ENCODE assay signal across 12 cellular contexts in the genomic region with DNA sequence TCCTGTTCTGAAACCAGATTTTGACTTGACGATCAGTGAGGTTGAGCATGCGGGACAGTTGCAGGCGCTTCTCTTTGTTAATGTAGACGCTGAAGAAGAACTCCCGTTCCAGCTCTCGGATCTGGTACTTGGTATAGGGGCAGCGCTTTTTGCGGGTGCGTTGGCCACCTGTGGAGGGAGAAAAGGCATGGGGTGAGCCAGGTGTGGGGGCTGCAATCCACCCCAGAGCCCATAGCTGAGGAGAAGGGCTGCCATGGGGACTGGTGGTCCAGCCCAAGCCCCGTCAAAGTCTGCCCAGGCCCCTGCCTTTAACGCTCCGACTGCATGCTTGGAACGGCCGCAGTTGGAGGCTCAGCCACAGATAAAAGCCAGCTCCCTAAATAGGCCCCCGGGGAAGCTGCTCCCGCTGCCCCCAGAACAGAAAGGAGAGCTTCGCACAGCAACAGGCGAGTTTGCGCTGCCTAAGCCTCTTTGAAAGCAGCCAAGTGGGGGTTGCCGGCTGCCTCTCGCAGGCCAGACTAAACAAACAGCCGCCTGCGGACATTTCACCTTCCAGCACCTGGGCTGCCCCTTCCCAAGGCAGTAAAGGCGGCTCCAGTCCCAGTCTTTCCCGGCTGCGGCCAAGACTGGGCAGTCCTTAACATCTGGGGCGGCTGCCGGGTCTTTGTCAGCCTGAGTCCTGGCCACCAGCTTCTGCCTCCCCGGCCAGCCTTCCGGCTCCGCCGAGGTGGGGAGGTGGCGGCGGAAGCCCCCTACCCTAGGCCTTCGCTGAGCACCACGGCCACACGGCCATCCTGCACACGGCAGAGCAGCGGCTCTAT. TPM values are rescaled to one million over a fixed set of nuclear protein-coding genes. Genes with fewer than 3 reads are reported as not detected.
DNase-seq lines count a peak whose midpoint lies in the region; ATAC-seq and TF ChIP-seq lines count a peak whose summit lies in the region.
"Had no signal": no experiment of that assay in that cellular context is flagged by ENCODE, and none has a peak within 500 bp of the region (broad histone marks: within the 10 kb centered on the region; RNA-seq: fewer than 3 reads in every experiment).

No MANE protein-coding gene starts in this region.

- DNase-seq in breast epithelium (ENCODE audit: low spot score in 2 of 2) (peak in 1 of 2 donors; percentile 38), MCF 10A (ENCODE audit: unreplicated experiment) (no peak), SW480 (ENCODE audit: low spot score) (peak; percentile 37), right lobe of liver (peak in 2 of 3 donors; percentile 38 to 42), transverse colon (peak; percentile 20), NCI-H2029 treated with DMSO at 0.1 percent for 48 hours (lab: John Stamatoyannopoulos, UW) (no peak), amygdala (lab: John Stamatoyannopoulos, UW) (no peak)
- DNase-seq: activated gamma-delta T cell, heart right ventricle, NCI-H226 had no signal

- ATAC-seq in right lobe of liver, result no peak
- no peak for ATAC-seq in GM18870 (IDR thresholded peaks at IDR 0.05; ENCODE audit: unreplicated experiment)
- ATAC-seq: heart right ventricle had no signal

- TF ChIP-seq CTCF in breast epithelium (IDR thresholded peaks at IDR 0.05) (no peak), MCF 10A (IDR thresholded peaks at IDR 0.05; ENCODE audit: unreplicated experiment) (no peak), right lobe of liver (IDR thresholded peaks at IDR 0.05) (no peak), transverse colon (IDR thresholded peaks at IDR 0.05) (no peak)

- H3K27me3 ChIP-seq in breast epithelium, result peaks cover 16 to 91% of the 10 kb centered on the region in 2 donors
- peaks cover 46 to 86% of the 10 kb centered on the region in 2 donors for H3K27me3 ChIP-seq in right lobe of liver
- H3K27me3 ChIP-seq in transverse colon, result peaks cover 49% of the 10 kb centered on the region

- peaks cover 14% of the 10 kb centered on the region for H3K4me1 Mint-ChIP-seq in MCF 10A (ENCODE audit: insufficient read depth, unreplicated experiment)

- H3K4me3 Mint-ChIP-seq in MCF 10A (ENCODE audit: unreplicated experiment), result no peak overlapping the region

- intact Hi-C loops in breast epithelium (cut with DNase I; ENCODE audit: low total_unique reads), result no loop called here
- intact Hi-C loops in MCF 10A (cut with micrococcal nuclease), result no loop called here
- intact Hi-C loops in right lobe of liver (cut with DNase I), result no loop called here
- intact Hi-C loops in transverse colon (cut with DNase I; ENCODE audit: low total_unique reads), result no loop called here

- 8% methylated on average over 19 of the region's 39 CpGs for WGBS in right lobe of liver (ENCODE audit: insufficient coverage, low coverage, low lambda C conversion rate, missing lambda C conversion rate)
- WGBS in transverse colon (ENCODE audit: low coverage in 1 of 2), 2 donors, result 7 to 50% methylated on average over 1 to 36 of the region's 39 CpGs

- H3K4me3 ChIP-seq in breast epithelium (peak overlapping the region; percentile 39 to 55 (median 54)), right lobe of liver (no peak overlapping the region), transverse colon (peak overlapping the region; percentile 56 to 79 (median 70))

- CTCF ChIA-PET in MCF 10A (lab: Yijun Ruan, JAX), result interaction anchor here (2.6 kb wide), 1 partner anchor 13 kb away, joined by 8 read pairs; no protein-coding TSS in a partner anchor

- BruUV-seq in MCF 10A (replicated peaks; lab: Mats Ljungman, UMichigan), result no TSS peak

- H3K9me3 ChIP-seq in breast epithelium, result no peaks in the 10 kb centered on the region
- no peaks in the 10 kb centered on the region for H3K9me3 ChIP-seq in right lobe of liver
- H3K9me3 ChIP-seq in transverse colon, result no peaks in the 10 kb centered on the region
- H3K9me3 ChIP-seq: heart right ventricle had no signal

- H3K27me3 Mint-ChIP-seq in MCF 10A (ENCODE audit: insufficient read depth, unreplicated experiment), result no peaks in the 10 kb centered on the region

- H3K4me1 ChIP-seq in breast epithelium (peaks cover 0 to 15% of the 10 kb centered on the region in 2 donors), right lobe of liver (peaks cover 0 to 16% (median 0%) of the 10 kb centered on the region in 4 donors), transverse colon (peaks cover 21 to 53% (median 42%) of the 10 kb centered on the region in 4 donors)

- H3K36me3 Mint-ChIP-seq in MCF 10A (ENCODE audit: insufficient read depth, unreplicated experiment), result no peaks in the 10 kb centered on the region

- no peak overlapping the region for H3K27ac ChIP-seq in breast epithelium
- no peak overlapping the region for H3K27ac ChIP-seq in right lobe of liver
- H3K27ac ChIP-seq in transverse colon, result peak overlapping the region; percentile 95 to 99 (median 98)

- no peak for TF ChIP-seq EP300 in transverse colon (IDR thresholded peaks at IDR 0.05; ENCODE audit: low read depth)

- H3K36me3 ChIP-seq in breast epithelium, result no peaks in the 10 kb centered on the region
- no peaks in the 10 kb centered on the region for H3K36me3 ChIP-seq in right lobe of liver
- H3K36me3 ChIP-seq in transverse colon, result no peaks in the 10 kb centered on the region
- H3K36me3 ChIP-seq: heart right ventricle had no signal

- H3K9me3 Mint-ChIP-seq in MCF 10A (ENCODE audit: unreplicated experiment), result no peaks in the 10 kb centered on the region

- TF ChIP-seq POLR2A in breast epithelium (IDR thresholded peaks at IDR 0.05) (no peak), right lobe of liver (IDR thresholded peaks at IDR 0.05) (no peak), transverse colon (IDR thresholded peaks at IDR 0.05) (no peak)

- POLR2A ChIA-PET in MCF 10A (lab: Yijun Ruan, JAX), result no interaction called here

- H3K27ac Mint-ChIP-seq in MCF 10A (ENCODE audit: low read depth, unreplicated experiment), result no peak overlapping the region

- in situ Hi-C loops in transverse colon (cut with MboI; ENCODE audit: low pct_ligation_motif_present in 1 of 4, low pct_unique_long_range_greater_than_20kb in 1 of 4, low sequenced_read_pairs in 3 of 4), result loop anchor here in 3 of 4 donors (10.0 to 25.0 kb wide), 2 partner anchors 1321 to 1328 kb away; no protein-coding TSS in a partner anchor

RNA-seq across cellular contexts. Expression of a gene that starts 2.0 kb away (rescaled TPM):
- total RNA-seq in breast epithelium, result 1 to 10 TPM in 1 of 3 donors, not detected in 2; 1.9 TPM
- 0.29 and 0.84 TPM in 2 replicates for total RNA-seq in MCF 10A (2022)
- not detected for total RNA-seq in right lobe of liver
- total RNA-seq in transverse colon, result 10 to 100 TPM in 1 of 4 donors, 1 to 10 TPM in 3; 4.5 to 21.3 (median 7.7) TPM
- total RNA-seq: heart right ventricle had no signal

RNA-seq across cellular contexts. Expression of a gene that starts 9.0 kb away (rescaled TPM):
- total RNA-seq in breast epithelium (10 to 100 TPM in 1 of 3 donors, 1 to 10 TPM in 2; 2.3 to 21.1 (median 5.2) TPM), MCF 10A (2022) (3.9 and 5.6 TPM in 2 replicates), right lobe of liver (not detected), transverse colon (10 to 100 TPM; 19.8 to 68.9 (median 36.4) TPM)

RNA-seq across cellular contexts. Expression of a gene that starts 16.8 kb away (rescaled TPM):
- total RNA-seq in breast epithelium, result under 1 TPM in 2 of 3 donors, not detected in 1; 0.16 to 0.33 TPM
- not detected in 2 replicates for total RNA-seq in MCF 10A (2022)
- not detected for total RNA-seq in right lobe of liver
- 10 to 100 TPM; 22.5 to 69.9 (median 38.7) TPM for total RNA-seq in transverse colon
- total RNA-seq: G401, heart right ventricle had no signal

RNA-seq across cellular contexts. Expression of a gene that starts 17.7 kb away (rescaled TPM):
- total RNA-seq in breast epithelium, result 10 to 100 TPM in 1 of 3 donors, 1 to 10 TPM in 2; 7.5 to 18.4 (median 9.0) TPM
- 6.9 and 7.6 TPM in 2 replicates for total RNA-seq in MCF 10A (2022)
- under 1 TPM in 1 of 6 experiments, not detected in 5; 0.09 TPM for total RNA-seq in right lobe of liver
- total RNA-seq in transverse colon, result 100 to 1,000 TPM in 1 of 4 donors, 10 to 100 TPM in 3; 19.5 to 130 (median 50.6) TPM
- total RNA-seq: heart right ventricle had no signal

RNA-seq across cellular contexts. Expression of a gene that starts 26.6 kb away (rescaled TPM):
- total RNA-seq in breast epithelium (1 to 10 TPM; 4.6 to 8.8 (median 6.2) TPM), MCF 10A (2022) (0.29 and 0.44 TPM in 2 replicates), right lobe of liver (not detected), transverse colon (10 to 100 TPM in 3 of 4 donors, 1 to 10 TPM in 1; 7.0 to 22.9 (median 12.8) TPM)
- total RNA-seq: heart right ventricle had no signal

Comparison
In these comparisons a context has a peak if more than half of its experiments do, and no peak if none do; other contexts are left out.
1. DNase-seq: peak in SW480 (single experiment), right lobe of liver (2 of 3) and transverse colon (single experiment); none in MCF 10A (single experiment), NCI-H2029 treated with DMSO at 0.1 percent for 48 hours (single experiment) and amygdala (0 of 56).
2. H3K27ac ChIP-seq: peak in transverse colon (4 of 4); none in breast epithelium (0 of 2) and right lobe of liver (0 of 3).
3. H3K4me3 ChIP-seq: peak in breast epithelium (3 of 3) and transverse colon (4 of 4); none in right lobe of liver (0 of 3).
4. RNA of a gene that starts 16.8 kb away (total RNA-seq): 22.5 to 69.9 TPM in transverse colon; 0.16 to 0.33 TPM in breast epithelium, not detected in MCF 10A and not detected in right lobe of liver; every median in the first group is over 10 times any median in the second.